12 cellular contexts compared by ENCODE assay signal in the genomic region with DNA sequence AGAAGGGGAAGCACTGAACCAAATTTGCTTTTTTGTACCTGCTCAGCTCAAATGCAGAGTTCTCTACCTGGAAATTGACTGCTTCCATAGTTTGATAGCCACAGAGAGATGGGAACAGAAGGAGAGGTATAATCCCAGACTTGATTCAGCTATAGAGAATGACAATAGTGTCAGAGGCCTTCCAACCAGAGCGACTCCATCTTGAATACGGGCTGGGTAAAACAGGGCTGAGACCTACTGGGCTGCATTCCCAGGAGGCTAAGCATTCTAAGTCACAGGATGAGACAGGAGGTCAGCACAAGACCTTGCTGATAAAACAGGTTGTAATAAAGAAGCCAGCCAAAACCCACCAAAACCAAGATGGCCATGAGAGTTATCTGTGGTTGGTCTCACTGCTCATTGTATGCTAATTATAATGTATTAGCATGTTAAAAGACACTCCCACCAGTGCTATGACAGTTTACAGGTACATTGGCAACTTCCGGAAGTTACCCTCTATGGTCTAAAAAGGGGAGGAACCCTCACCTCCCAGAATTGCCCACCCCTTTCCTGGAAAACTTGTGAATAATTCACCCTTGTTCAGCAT. TPM values are rescaled to one million over a fixed set of nuclear protein-coding genes. Genes with fewer than 3 reads are reported as not detected.
"Had no signal": no experiment of that assay in that cellular context is flagged by ENCODE, and none has a peak within 500 bp of the region (broad histone marks: within the 10 kb centered on the region; RNA-seq: fewer than 3 reads in every experiment).

No MANE protein-coding gene starts in this region.

- H3K27me3 Mint-ChIP-seq: naive B cell had no signal

- H3K4me3 ChIP-seq: tibial nerve had no signal

- H3K36me3 Mint-ChIP-seq: activated naive CD8-positive, alpha-beta T cell treated with anti-CD3 and anti-CD28 coated beads, Interleukin-2, amount 10 ng/mL, durations not matched to agents 7 days and 5 days; naive B cell had no signal

- H3K27ac ChIP-seq: neutrophil, tibial nerve had no signal

- H3K9me3 ChIP-seq: neutrophil, tibial nerve had no signal

- DNase-seq: activated CD4-positive, alpha-beta T cell treated with anti-CD3 and anti-CD28 coated beads, Interleukin-2, amount 10 ng/mL, durations not matched to agents 7 days and 5 days; activated CD8-positive, alpha-beta memory T cell treated with anti-CD3 and anti-CD28 coated beads for 24 hours; activated naive CD8-positive, alpha-beta T cell treated with anti-CD3 and anti-CD28 coated beads, Interleukin-2, amount 10 ng/mL, durations not matched to agents 7 days and 5 days; effector CD8-positive, alpha-beta T cell; naive B cell; stimulated activated CD4-positive, alpha-beta T cell treated with anti-CD3 and anti-CD28 coated beads, Interleukin-4, amount 100 ng/mL, for 24 hours; stimulated activated naive CD4-positive, alpha-beta T cell treated with Interleukin-2 at 50 U/mL for 16 hours; substantia nigra had no signal

- H3K27ac Mint-ChIP-seq: activated CD4-positive, alpha-beta T cell treated with anti-CD3 and anti-CD28 coated beads, Interleukin-2, amount 10 ng/mL, durations not matched to agents 7 days and 5 days; activated naive CD8-positive, alpha-beta T cell treated with anti-CD3 and anti-CD28 coated beads, Interleukin-2, amount 10 ng/mL, durations not matched to agents 7 days and 5 days; activated T-helper 1 cell treated with anti-CD3 and anti-CD28 coated beads, Interleukin-12 subunit alpha, Interleukin-12 subunit beta, Interleukin-2, Interleukin-4 antibody, amounts not matched to agents 30 ng/mL and 10 ng/mL and 1 ng/mL, durations not matched to agents 14 hours and 24 hours and 36 hours; naive B cell; T-helper 2 cell treated with Interferon-gamma antibody and Interleukin-4, amounts not matched to agents 5 μg/mL and 100 μg/mL, for 36 hours had no signal

- H3K9me3 Mint-ChIP-seq: activated CD4-positive, alpha-beta T cell treated with anti-CD3 and anti-CD28 coated beads, Interleukin-2, amount 10 ng/mL, durations not matched to agents 7 days and 5 days; activated naive CD8-positive, alpha-beta T cell treated with anti-CD3 and anti-CD28 coated beads, Interleukin-2, amount 10 ng/mL, durations not matched to agents 7 days and 5 days; activated T-helper 1 cell treated with anti-CD3 and anti-CD28 coated beads, Interleukin-12 subunit alpha, Interleukin-12 subunit beta, Interleukin-2, Interleukin-4 antibody, amounts not matched to agents 30 ng/mL and 10 ng/mL and 1 ng/mL, durations not matched to agents 14 hours and 24 hours and 36 hours; naive B cell; T-helper 2 cell treated with Interferon-gamma antibody and Interleukin-4, amounts not matched to agents 5 μg/mL and 100 μg/mL, for 36 hours had no signal

- H3K4me3 Mint-ChIP-seq: activated CD4-positive, alpha-beta T cell treated with anti-CD3 and anti-CD28 coated beads, Interleukin-2, amount 10 ng/mL, durations not matched to agents 7 days and 5 days; activated naive CD8-positive, alpha-beta T cell treated with anti-CD3 and anti-CD28 coated beads, Interleukin-2, amount 10 ng/mL, durations not matched to agents 7 days and 5 days; activated T-helper 1 cell treated with anti-CD3 and anti-CD28 coated beads, Interleukin-12 subunit alpha, Interleukin-12 subunit beta, Interleukin-2, Interleukin-4 antibody, amounts not matched to agents 30 ng/mL and 10 ng/mL and 1 ng/mL, durations not matched to agents 14 hours and 24 hours and 36 hours; naive B cell; T-helper 2 cell treated with Interferon-gamma antibody and Interleukin-4, amounts not matched to agents 5 μg/mL and 100 μg/mL, for 36 hours had no signal

- H3K36me3 ChIP-seq: neutrophil, tibial nerve had no signal

- H3K4me1 Mint-ChIP-seq: activated CD4-positive, alpha-beta T cell treated with anti-CD3 and anti-CD28 coated beads, Interleukin-2, amount 10 ng/mL, durations not matched to agents 7 days and 5 days; activated naive CD8-positive, alpha-beta T cell treated with anti-CD3 and anti-CD28 coated beads, Interleukin-2, amount 10 ng/mL, durations not matched to agents 7 days and 5 days; naive B cell had no signal

- H3K4me1 ChIP-seq: tibial nerve had no signal

RNA-seq across cellular contexts. Expression of a gene that starts 42.7 kb away (rescaled TPM):
- total RNA-seq: activated naive CD8-positive, alpha-beta T cell treated with anti-CD3 and anti-CD28 coated beads, Interleukin-2, amount 10 ng/mL, durations not matched to agents 7 days and 5 days; activated T-helper 1 cell treated with anti-CD3 and anti-CD28 coated beads, Interleukin-12 subunit alpha, Interleukin-12 subunit beta, Interleukin-2, Interleukin-4 antibody, amounts not matched to agents 30 ng/mL and 10 ng/mL and 1 ng/mL, durations not matched to agents 14 hours and 24 hours and 36 hours had no signal
